12 cellular contexts compared by ENCODE assay signal in the genomic region with DNA sequence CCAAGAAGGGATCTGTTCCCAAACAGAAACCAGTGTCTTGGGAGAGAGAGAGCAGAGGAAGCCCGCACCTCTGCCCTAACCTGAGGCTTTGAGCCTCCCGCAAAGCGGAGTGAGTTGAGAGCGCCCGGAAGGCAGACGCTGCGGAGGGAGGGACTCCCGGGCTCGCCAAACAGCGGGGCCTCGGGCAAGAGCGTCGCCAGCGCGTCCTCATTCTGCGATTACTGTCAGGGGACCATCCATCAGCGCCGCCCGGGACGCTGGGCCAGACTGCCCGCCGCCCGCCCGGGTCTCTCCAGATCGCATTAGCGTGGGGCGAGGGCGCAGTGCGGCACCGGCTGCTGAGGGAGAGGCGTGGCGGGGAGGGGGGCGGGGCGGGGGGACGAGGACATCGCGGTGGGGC. TPM values are rescaled to one million over a fixed set of nuclear protein-coding genes. Genes with fewer than 3 reads are reported as not detected.
A peak's percentile ranks its signal among the peaks of the same experiment; 100 is the strongest.
DNase-seq lines count a peak whose midpoint lies in the region; ATAC-seq, FAIRE-seq and TF ChIP-seq lines count a peak whose summit lies in the region.
"Not testable (repeated sequence)": the region's sequence is repeated elsewhere in the genome, so short reads cannot be mapped to it uniquely, and the experiment has no call there.
"Had no signal": no experiment of that assay in that cellular context is flagged by ENCODE, and none has a peak within 500 bp of the region (broad histone marks: within the 10 kb centered on the region; RNA-seq: fewer than 3 reads in every experiment).

No MANE protein-coding gene starts in this region.

- not testable (repeated sequence) for FAIRE-seq in kidney (lab: Jason Lieb, UNC)

- not testable (repeated sequence) for H3K9me3 ChIP-seq in CD8-positive, alpha-beta memory T cell (ENCODE audit: low read length); SK-N-MC (ENCODE audit: low read depth, low read length); mammary epithelial cell (replicated peaks; ENCODE audit: insufficient read depth, low read length); kidney (ENCODE audit: control insufficient read depth in 1 of 2, low read length in 2 of 2); stomach

- H3K36me3 Mint-ChIP-seq in CD8-positive, alpha-beta memory T cell; activated T-cell treated with anti-CD3 and anti-CD28 coated beads, Interleukin-2, amount 50 U/mL, for 4 hours (ENCODE audit: insufficient read depth); progenitor cell of endocrine pancreas (ENCODE audit: insufficient read depth): not testable (repeated sequence)

- peak overlapping the region in 6 of 7 donors; percentile 71 to 85 (median 76) for H3K4me3 Mint-ChIP-seq in CD8-positive, alpha-beta memory T cell
- peak overlapping the region; percentile 70 for H3K4me3 Mint-ChIP-seq in activated T-cell treated with anti-CD3 and anti-CD28 coated beads, Interleukin-2, amount 50 U/mL, for 4 hours
- H3K4me3 Mint-ChIP-seq in progenitor cell of endocrine pancreas (ENCODE audit: low read depth), result peak overlapping the region; percentile 64

- not testable (repeated sequence) for H3K27ac ChIP-seq in CD8-positive, alpha-beta memory T cell (ENCODE audit: low read depth, low read length); SK-N-MC; mammary epithelial cell (ENCODE audit: insufficient read depth, low read depth, low read length); kidney (ENCODE audit: low read depth in 2 of 2, low read length in 2 of 2)
- H3K27ac ChIP-seq in stomach, result peak overlapping the region in 3 of 5 donors; percentile 10 to 54 (median 18)

- TF ChIP-seq EP300 in stomach (IDR thresholded peaks at IDR 0.05), result not testable (repeated sequence)

- H3K4me3 ChIP-seq in CD8-positive, alpha-beta memory T cell (ENCODE audit: low read length); kidney (ENCODE audit: low read length in 2 of 2): not testable (repeated sequence)
- H3K4me3 ChIP-seq in SK-N-MC (peak overlapping the region; percentile 57), mammary epithelial cell (replicated peaks in 1 of 3; ENCODE audit: insufficient read depth in 1 of 3, low read depth in 2 of 3, low read length in 3 of 3) (peak overlapping the region in 2 of 3 experiments; percentile 6 to 26), stomach (peak overlapping the region; percentile 36 to 45 (median 41))

- peak in 1 of 5 donors; percentile 15 for DNase-seq in CD8-positive, alpha-beta memory T cell
- DNase-seq in M059J (ENCODE audit: low read depth), result peak; percentile 11
- DNase-seq in SK-N-MC (ENCODE audit: low read depth, low spot score); activated T-cell treated with anti-CD3 and anti-CD28 coated beads, Interleukin-2, amount 50 U/mL, for 4 hours; mammary epithelial cell; stomach: not testable (repeated sequence)
- peak; percentile 70 for DNase-seq in kidney
- DNase-seq in progenitor cell of endocrine pancreas (ENCODE audit: low spot score, unreplicated experiment), result peak; percentile 45

- BruUV-seq in mammary epithelial cell (replicated peaks; lab: Mats Ljungman, UMichigan), result not testable (repeated sequence)

- POLR2A ChIA-PET in CD8-positive, alpha-beta memory T cell (lab: Charles Lee), result not testable (repeated sequence)

- not testable (repeated sequence) for H3K4me1 ChIP-seq in CD8-positive, alpha-beta memory T cell (ENCODE audit: insufficient read depth, low read length); mammary epithelial cell (ENCODE audit: insufficient read depth, low read length); kidney (ENCODE audit: control insufficient read depth in 1 of 2, insufficient read depth in 1 of 2, low read depth in 1 of 2, low read length in 2 of 2)
- H3K4me1 ChIP-seq in stomach, result peaks cover 0 to 22% (median 11%) of the 10 kb centered on the region in 4 donors

- CTCF ChIA-PET in CD8-positive, alpha-beta memory T cell (lab: Charles Lee); mammary epithelial cell (lab: Charles Lee; ENCODE audit: low non-redundant PET): not testable (repeated sequence)

- not testable (repeated sequence) for TF ChIP-seq POLR2A in stomach (IDR thresholded peaks at IDR 0.05)

- not testable (repeated sequence) for H3K27ac Mint-ChIP-seq in CD8-positive, alpha-beta memory T cell
- H3K27ac Mint-ChIP-seq in progenitor cell of endocrine pancreas, result peak overlapping the region; percentile 93

- H3K9ac ChIP-seq in SK-N-MC (ENCODE audit: insufficient read length); mammary epithelial cell (ENCODE audit: insufficient read depth, low read length); kidney (ENCODE audit: low read length in 2 of 2): not testable (repeated sequence)

- H4K20me1 ChIP-seq in mammary epithelial cell (ENCODE audit: insufficient read depth, low read length), result not testable (repeated sequence)

- intact Hi-C loops in mammary epithelial cell (cut with micrococcal nuclease); kidney (cut with DNase I); stomach (cut with DNase I; ENCODE audit: low total_unique reads): not testable (repeated sequence)

- dilution Hi-C loops in mammary epithelial cell (cut with HindIII; ENCODE audit: low sequenced_read_pairs), result not testable (repeated sequence)

- 7% methylated on average over 9 of the region's 37 CpGs for WGBS in mammary epithelial cell (ENCODE audit: low coverage, missing lambda C conversion rate)
- WGBS in stomach, 5 donors, result 0 to 3% (median 1%) methylated on average over 8 to 37 of the region's 37 CpGs

- H3K36me3 ChIP-seq in CD8-positive, alpha-beta memory T cell (ENCODE audit: insufficient read depth, low read length); SK-N-MC (ENCODE audit: insufficient read depth, low read length); mammary epithelial cell (ENCODE audit: insufficient read depth, low read length); kidney (ENCODE audit: control insufficient read depth in 1 of 2, insufficient read depth in 2 of 2, low read length in 2 of 2); stomach: not testable (repeated sequence)

- H3K9me3 Mint-ChIP-seq in CD8-positive, alpha-beta memory T cell; activated T-cell treated with anti-CD3 and anti-CD28 coated beads, Interleukin-2, amount 50 U/mL, for 4 hours; progenitor cell of endocrine pancreas (ENCODE audit: low read depth): not testable (repeated sequence)

- H3K79me2 ChIP-seq in mammary epithelial cell (ENCODE audit: insufficient read depth, low read length), result not testable (repeated sequence)

- H3K27me3 ChIP-seq in CD8-positive, alpha-beta memory T cell (ENCODE audit: insufficient read depth, low read length, poor library complexity, severe bottlenecking); mammary epithelial cell (ENCODE audit: insufficient read depth, low read length): not testable (repeated sequence)
- H3K27me3 ChIP-seq in stomach, result peaks cover 0 to 12% (median 0%) of the 10 kb centered on the region in 3 donors

- H3K4me2 ChIP-seq in mammary epithelial cell (ENCODE audit: insufficient read depth, low read depth, low read length), result peak overlapping the region; percentile 75

- peaks cover 25 to 49% of the 10 kb centered on the region in 2 donors for H3K27me3 Mint-ChIP-seq in CD8-positive, alpha-beta memory T cell
- peaks cover 46% of the 10 kb centered on the region for H3K27me3 Mint-ChIP-seq in activated T-cell treated with anti-CD3 and anti-CD28 coated beads, Interleukin-2, amount 50 U/mL, for 4 hours (ENCODE audit: low read depth)
- not testable (repeated sequence) for H3K27me3 Mint-ChIP-seq in progenitor cell of endocrine pancreas

- not testable (repeated sequence) for ATAC-seq in activated T-cell treated with anti-CD3 and anti-CD28 coated beads, Interleukin-2, amount 50 U/mL, for 4 hours

- H2AFZ ChIP-seq in mammary epithelial cell (ENCODE audit: low read depth, low read length), result peak overlapping the region; percentile 52

- in situ Hi-C loops in mammary epithelial cell (cut with MboI; ENCODE audit: low sequenced_read_pairs in 2 of 2), result not testable (repeated sequence)

- TF ChIP-seq CTCF in mammary epithelial cell (conservative IDR thresholded peaks at IDR 0.05 in 1 of 2, IDR thresholded peaks at IDR 0.05 in 1 of 2; ENCODE audit: extremely low read depth in 1 of 2, insufficient read depth in 1 of 2, low read depth in 1 of 2, low read length in 2 of 2); kidney (IDR thresholded peaks at IDR 0.05; ENCODE audit: borderline replicate concordance, extremely low read depth, insufficient read depth); progenitor cell of endocrine pancreas (IDR thresholded peaks at IDR 0.05; ENCODE audit: unreplicated experiment); stomach (IDR thresholded peaks at IDR 0.05): not testable (repeated sequence)

- not testable (repeated sequence) for H3K4me1 Mint-ChIP-seq in CD8-positive, alpha-beta memory T cell; activated T-cell treated with anti-CD3 and anti-CD28 coated beads, Interleukin-2, amount 50 U/mL, for 4 hours (ENCODE audit: low read depth)
- H3K4me1 Mint-ChIP-seq in progenitor cell of endocrine pancreas (ENCODE audit: low read depth), result peaks cover 37% of the 10 kb centered on the region

RNA-seq across cellular contexts. Expression of gene HOXC4, which starts 36.7 kb away (rescaled TPM):
- total RNA-seq in CD8-positive, alpha-beta memory T cell, result 1 to 10 TPM; 1.3 to 1.4 TPM
- polyA plus RNA-seq in CD8-positive, alpha-beta memory T cell, result 0.37 TPM
- total RNA-seq in M059J (2014; rRNA removed; shearing (Covaris generic)), result 1.9 and 4.3 TPM in 2 replicates
- under 1 TPM; 0.16 to 0.40 (median 0.29) TPM for total RNA-seq in activated T-cell treated with anti-CD3 and anti-CD28 coated beads, Interleukin-2, amount 50 U/mL, for 4 hours
- total RNA-seq in mammary epithelial cell (10 to 100 TPM in 1 of 2 donors, under 1 TPM in 1; 0.83 to 11.9 TPM), kidney (24.5 TPM), progenitor cell of endocrine pancreas (19.6 and 19.8 TPM in 2 replicates), stomach (1 to 10 TPM in 2 of 5 donors, not detected in 3; 2.6 to 3.5 TPM)
- polyA plus RNA-seq in mammary epithelial cell (2.4 TPM), kidney (ENCODE audit: insufficient read depth, low read depth, low replicate concordance) (13.9 TPM), stomach (1 to 10 TPM in 2 of 3 donors, under 1 TPM in 1; 0.92 to 3.7 (median 2.6) TPM)
- polyA minus RNA-seq in mammary epithelial cell, result 4.0 TPM

RNA-seq across cellular contexts. Expression of gene HOXC5, which starts 57.5 kb away (rescaled TPM):
- total RNA-seq in CD8-positive, alpha-beta memory T cell, result not detected
- polyA plus RNA-seq in CD8-positive, alpha-beta memory T cell, result not detected
- total RNA-seq in M059J (2014; rRNA removed; shearing (Covaris generic)), result 0.25 TPM in 1 of 2 replicates, not detected in the other
- total RNA-seq in activated T-cell treated with anti-CD3 and anti-CD28 coated beads, Interleukin-2, amount 50 U/mL, for 4 hours, result not detected
- total RNA-seq in mammary epithelial cell (1 to 10 TPM in 1 of 2 donors, under 1 TPM in 1; 0.67 to 1.4 TPM), kidney (4.8 TPM), progenitor cell of endocrine pancreas (2.7 and 4.6 TPM in 2 replicates), stomach (not detected)
- polyA plus RNA-seq in mammary epithelial cell (0.80 TPM), kidney (ENCODE audit: insufficient read depth, low read depth, low replicate concordance) (0.24 TPM), stomach (1 to 10 TPM in 1 of 3 donors, under 1 TPM in 1, not detected in 1; 0.25 to 1.3 TPM)
- not detected for polyA minus RNA-seq in mammary epithelial cell
- total RNA-seq: activated CD8-positive, alpha-beta memory T cell treated with anti-CD3 and anti-CD28 coated beads for 36 hours; dorsolateral prefrontal cortex; H4; mononuclear cell had no signal
